ENCODE assay signal across 1 cellular context in the genomic region with DNA sequence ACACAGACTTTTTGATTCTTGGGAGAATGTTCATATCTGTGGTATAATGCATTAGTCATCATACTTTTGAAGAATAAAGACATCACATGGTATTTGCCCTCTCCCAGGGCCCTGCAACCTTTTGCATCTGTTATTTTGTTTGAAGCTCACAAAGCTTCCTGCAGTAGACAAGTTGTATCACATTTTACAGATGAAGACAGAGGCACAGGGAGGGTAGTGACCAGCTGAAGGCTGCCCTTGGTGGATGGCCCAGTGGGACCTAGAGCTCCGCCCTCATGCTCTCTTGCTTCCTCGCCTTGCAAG.
TF ChIP-seq lines count a peak whose summit lies in the region.

No MANE protein-coding gene starts in this region.

TF ChIP-seq in IMR-90, 13 proteins besides CTCF, POLR2A, EP300 and RAD21 (continued from another document):
- peak; percentile 69 for TF ChIP-seq USF2 (IDR thresholded peaks at IDR 0.05; ENCODE audit: low read depth, low read length)
- TF ChIP-seq MAFK (IDR thresholded peaks at IDR 0.05; ENCODE audit: low read depth, low read length), result peak; percentile 16; the same call in 1 of the 2 replicates
- peak; percentile 46 for TF ChIP-seq RCOR1 (IDR thresholded peaks at IDR 0.05; ENCODE audit: insufficient replicate concordance, low read length)
- TF ChIP-seq CEBPB (IDR thresholded peaks at IDR 0.05; ENCODE audit: low read depth, low read length), result no peak; the same call in 1 of the 2 replicates
